Comparison of ENCODE assay signal across 1 cellular context in the genomic region with DNA sequence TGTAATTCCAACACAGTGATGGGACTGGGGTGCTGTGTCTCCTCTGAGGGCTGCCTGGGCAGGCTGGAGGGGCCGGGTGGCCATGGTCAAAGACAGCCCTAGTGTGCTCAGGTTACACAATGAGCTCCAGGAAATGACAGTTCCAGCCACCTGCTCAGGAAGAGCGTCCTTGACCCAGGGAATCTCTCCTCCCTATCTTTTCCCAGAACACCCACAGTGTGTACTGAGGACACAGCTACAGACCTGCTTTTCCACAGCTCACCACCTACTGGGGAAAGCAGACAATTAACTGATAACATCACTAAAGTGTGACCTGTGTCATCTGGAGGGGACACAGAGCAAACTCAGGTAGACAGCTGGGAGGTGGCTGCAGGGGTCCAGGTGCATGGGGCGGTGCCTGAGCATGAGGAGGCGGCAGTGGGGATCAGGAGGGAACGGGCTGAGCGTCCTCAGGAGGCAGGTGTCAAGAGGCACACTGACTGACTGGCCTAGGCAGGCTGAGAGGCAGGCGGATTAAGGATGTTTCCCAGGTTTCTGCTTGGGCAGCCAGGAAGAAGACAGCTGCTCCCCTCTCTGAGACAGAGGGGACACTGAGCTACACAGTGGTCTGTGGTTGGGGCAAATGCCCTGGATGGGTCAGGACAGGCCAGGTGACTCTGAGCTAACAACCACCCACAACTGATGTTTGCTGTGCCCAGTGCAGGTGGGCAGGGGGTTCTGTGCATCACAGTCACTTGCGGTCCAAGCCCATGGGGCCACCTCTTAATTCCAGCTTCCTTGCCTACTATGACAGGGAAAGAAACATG.
A peak's percentile ranks its signal among the peaks of the same experiment; 100 is the strongest.
TF ChIP-seq lines count a peak whose summit lies in the region.

No MANE protein-coding gene starts in this region.

TF ChIP-seq in HepG2, 621 proteins besides CTCF, POLR2A, EP300 and RAD21 (continued from another document and continues in another):
- TF ChIP-seq, protein P1, sequence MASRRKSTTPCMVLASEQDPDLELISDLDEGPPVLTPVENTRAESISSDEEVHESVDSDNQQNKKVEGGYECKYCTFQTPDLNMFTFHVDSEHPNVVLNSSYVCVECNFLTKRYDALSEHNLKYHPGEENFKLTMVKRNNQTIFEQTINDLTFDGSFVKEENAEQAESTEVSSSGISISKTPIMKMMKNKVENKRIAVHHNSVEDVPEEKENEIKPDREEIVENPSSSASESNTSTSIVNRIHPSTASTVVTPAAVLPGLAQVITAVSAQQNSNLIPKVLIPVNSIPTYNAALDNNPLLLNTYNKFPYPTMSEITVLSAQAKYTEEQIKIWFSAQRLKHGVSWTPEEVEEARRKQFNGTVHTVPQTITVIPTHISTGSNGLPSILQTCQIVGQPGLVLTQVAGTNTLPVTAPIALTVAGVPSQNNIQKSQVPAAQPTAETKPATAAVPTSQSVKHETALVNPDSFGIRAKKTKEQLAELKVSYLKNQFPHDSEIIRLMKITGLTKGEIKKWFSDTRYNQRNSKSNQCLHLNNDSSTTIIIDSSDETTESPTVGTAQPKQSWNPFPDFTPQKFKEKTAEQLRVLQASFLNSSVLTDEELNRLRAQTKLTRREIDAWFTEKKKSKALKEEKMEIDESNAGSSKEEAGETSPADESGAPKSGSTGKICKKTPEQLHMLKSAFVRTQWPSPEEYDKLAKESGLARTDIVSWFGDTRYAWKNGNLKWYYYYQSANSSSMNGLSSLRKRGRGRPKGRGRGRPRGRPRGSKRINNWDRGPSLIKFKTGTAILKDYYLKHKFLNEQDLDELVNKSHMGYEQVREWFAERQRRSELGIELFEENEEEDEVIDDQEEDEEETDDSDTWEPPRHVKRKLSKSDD (CRISPR knock-in tag; IDR thresholded peaks at IDR 0.05; ENCODE audit: low read depth): peak; percentile 61; the same call in 1 of the 2 replicates
- TF ChIP-seq, protein P2, sequence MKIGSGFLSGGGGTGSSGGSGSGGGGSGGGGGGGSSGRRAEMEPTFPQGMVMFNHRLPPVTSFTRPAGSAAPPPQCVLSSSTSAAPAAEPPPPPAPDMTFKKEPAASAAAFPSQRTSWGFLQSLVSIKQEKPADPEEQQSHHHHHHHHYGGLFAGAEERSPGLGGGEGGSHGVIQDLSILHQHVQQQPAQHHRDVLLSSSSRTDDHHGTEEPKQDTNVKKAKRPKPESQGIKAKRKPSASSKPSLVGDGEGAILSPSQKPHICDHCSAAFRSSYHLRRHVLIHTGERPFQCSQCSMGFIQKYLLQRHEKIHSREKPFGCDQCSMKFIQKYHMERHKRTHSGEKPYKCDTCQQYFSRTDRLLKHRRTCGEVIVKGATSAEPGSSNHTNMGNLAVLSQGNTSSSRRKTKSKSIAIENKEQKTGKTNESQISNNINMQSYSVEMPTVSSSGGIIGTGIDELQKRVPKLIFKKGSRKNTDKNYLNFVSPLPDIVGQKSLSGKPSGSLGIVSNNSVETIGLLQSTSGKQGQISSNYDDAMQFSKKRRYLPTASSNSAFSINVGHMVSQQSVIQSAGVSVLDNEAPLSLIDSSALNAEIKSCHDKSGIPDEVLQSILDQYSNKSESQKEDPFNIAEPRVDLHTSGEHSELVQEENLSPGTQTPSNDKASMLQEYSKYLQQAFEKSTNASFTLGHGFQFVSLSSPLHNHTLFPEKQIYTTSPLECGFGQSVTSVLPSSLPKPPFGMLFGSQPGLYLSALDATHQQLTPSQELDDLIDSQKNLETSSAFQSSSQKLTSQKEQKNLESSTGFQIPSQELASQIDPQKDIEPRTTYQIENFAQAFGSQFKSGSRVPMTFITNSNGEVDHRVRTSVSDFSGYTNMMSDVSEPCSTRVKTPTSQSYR (CRISPR knock-in tag; IDR thresholded peaks at IDR 0.05; ENCODE audit: borderline replicate concordance): peak; percentile 68; the same call in 1 of the 2 replicates
- TF ChIP-seq, protein P3, sequence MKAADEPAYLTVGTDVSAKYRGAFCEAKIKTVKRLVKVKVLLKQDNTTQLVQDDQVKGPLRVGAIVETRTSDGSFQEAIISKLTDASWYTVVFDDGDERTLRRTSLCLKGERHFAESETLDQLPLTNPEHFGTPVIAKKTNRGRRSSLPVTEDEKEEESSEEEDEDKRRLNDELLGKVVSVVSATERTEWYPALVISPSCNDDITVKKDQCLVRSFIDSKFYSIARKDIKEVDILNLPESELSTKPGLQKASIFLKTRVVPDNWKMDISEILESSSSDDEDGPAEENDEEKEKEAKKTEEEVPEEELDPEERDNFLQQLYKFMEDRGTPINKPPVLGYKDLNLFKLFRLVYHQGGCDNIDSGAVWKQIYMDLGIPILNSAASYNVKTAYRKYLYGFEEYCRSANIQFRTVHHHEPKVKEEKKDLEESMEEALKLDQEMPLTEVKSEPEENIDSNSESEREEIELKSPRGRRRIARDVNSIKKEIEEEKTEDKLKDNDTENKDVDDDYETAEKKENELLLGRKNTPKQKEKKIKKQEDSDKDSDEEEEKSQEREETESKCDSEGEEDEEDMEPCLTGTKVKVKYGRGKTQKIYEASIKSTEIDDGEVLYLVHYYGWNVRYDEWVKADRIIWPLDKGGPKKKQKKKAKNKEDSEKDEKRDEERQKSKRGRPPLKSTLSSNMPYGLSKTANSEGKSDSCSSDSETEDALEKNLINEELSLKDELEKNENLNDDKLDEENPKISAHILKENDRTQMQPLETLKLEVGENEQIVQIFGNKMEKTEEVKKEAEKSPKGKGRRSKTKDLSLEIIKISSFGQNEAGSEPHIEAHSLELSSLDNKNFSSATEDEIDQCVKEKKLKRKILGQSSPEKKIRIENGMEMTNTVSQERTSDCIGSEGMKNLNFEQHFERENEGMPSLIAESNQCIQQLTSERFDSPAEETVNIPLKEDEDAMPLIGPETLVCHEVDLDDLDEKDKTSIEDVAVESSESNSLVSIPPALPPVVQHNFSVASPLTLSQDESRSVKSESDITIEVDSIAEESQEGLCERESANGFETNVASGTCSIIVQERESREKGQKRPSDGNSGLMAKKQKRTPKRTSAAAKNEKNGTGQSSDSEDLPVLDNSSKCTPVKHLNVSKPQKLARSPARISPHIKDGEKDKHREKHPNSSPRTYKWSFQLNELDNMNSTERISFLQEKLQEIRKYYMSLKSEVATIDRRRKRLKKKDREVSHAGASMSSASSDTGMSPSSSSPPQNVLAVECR (CRISPR knock-in tag; IDR thresholded peaks at IDR 0.05; ENCODE audit: borderline replicate concordance): peak; percentile 91
- TF ChIP-seq PAX8 (CRISPR knock-in tag; IDR thresholded peaks at IDR 0.05; ENCODE audit: borderline replicate concordance) (no peak), ZNF143 (CRISPR knock-in tag; IDR thresholded peaks at IDR 0.05) (peak; percentile 82), PHF21A (CRISPR knock-in tag; IDR thresholded peaks at IDR 0.05) (peak; percentile 98), EEA1 (CRISPR knock-in tag; IDR thresholded peaks at IDR 0.05; ENCODE audit: borderline replicate concordance) (no peak), ZNF124 (CRISPR knock-in tag; IDR thresholded peaks at IDR 0.05) (0 out of 2 replicates have a peak, but pooled peaks have one; percentile 24), MAFF (IDR thresholded peaks at IDR 0.05; ENCODE audit: low read depth, low read length) (no peak), TCF7 (IDR thresholded peaks at IDR 0.05; ENCODE audit: low read depth) (peak; percentile 72), ZNF616 (CRISPR knock-in tag; IDR thresholded peaks at IDR 0.05; ENCODE audit: low read depth) (no peak), ZNF496 (CRISPR knock-in tag; IDR thresholded peaks at IDR 0.05; ENCODE audit: insufficient replicate concordance) (no peak), SP5 (CRISPR knock-in tag; IDR thresholded peaks at IDR 0.05; ENCODE audit: borderline replicate concordance, low read depth) (peak; percentile 97), MYNN (CRISPR knock-in tag; IDR thresholded peaks at IDR 0.05; ENCODE audit: low read depth) (no peak), MXI1 (IDR thresholded peaks at IDR 0.05; ENCODE audit: borderline replicate concordance, low read depth, low read length) (peak; percentile 84; the same call in 2 of the 3 replicates), GATAD2A (CRISPR knock-in tag; IDR thresholded peaks at IDR 0.05) (peak; percentile 97), SMC3 (IDR thresholded peaks at IDR 0.05; ENCODE audit: low read length) (peak; percentile 46; the same call in 1 of the 2 replicates), MYC (CRISPR knock-in tag; IDR thresholded peaks at IDR 0.05; ENCODE audit: borderline replicate concordance) (peak; percentile 81), KAT8 (CRISPR knock-in tag; IDR thresholded peaks at IDR 0.05) (peak; percentile 93), ZNF660 (CRISPR knock-in tag; IDR thresholded peaks at IDR 0.05; ENCODE audit: borderline replicate concordance, low read depth) (no peak), TBL1XR1 (IDR thresholded peaks at IDR 0.05; ENCODE audit: borderline replicate concordance, low read length, partially characterized antibody) (peak; percentile 66), ZNF558 (CRISPR knock-in tag; IDR thresholded peaks at IDR 0.05; ENCODE audit: borderline replicate concordance) (no peak), ZNF441 (CRISPR knock-in tag; IDR thresholded peaks at IDR 0.05; ENCODE audit: borderline replicate concordance) (no peak; the same call in 1 of the 2 replicates), FOXK2 (IDR thresholded peaks at IDR 0.05) (peak; percentile 79), NFRKB (IDR thresholded peaks at IDR 0.05) (no peak)
- TF ChIP-seq, protein P4, sequence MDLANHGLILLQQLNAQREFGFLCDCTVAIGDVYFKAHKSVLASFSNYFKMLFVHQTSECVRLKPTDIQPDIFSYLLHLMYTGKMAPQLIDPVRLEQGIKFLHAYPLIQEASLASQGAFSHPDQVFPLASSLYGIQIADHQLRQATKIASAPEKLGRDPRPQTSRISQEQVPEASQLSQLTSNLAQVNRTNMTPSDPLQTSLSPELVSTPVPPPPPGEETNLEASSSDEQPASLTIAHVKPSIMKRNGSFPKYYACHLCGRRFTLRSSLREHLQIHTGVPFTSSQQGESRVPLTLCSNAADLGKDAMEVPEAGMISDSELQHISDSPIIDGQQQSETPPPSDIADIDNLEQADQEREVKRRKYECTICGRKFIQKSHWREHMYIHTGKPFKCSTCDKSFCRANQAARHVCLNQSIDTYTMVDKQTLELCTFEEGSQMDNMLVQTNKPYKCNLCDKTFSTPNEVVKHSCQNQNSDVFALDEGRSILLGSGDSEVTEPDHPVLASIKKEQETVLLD (CRISPR knock-in tag; IDR thresholded peaks at IDR 0.05; ENCODE audit: low read depth): peak; percentile 39; the same call in 1 of the 2 replicates
- TF ChIP-seq, protein P5, sequence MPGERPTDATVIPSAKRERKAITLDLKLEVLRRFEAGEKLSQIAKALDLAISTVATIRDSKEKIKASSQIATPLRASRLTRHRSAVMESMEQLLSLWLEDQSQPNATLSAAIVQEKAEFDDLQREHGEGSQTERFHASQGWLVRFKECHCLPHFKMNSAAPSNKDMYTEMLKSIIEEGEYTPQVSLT (CRISPR knock-in tag; IDR thresholded peaks at IDR 0.05; ENCODE audit: borderline replicate concordance, low read depth): no peak
- TF ChIP-seq, protein P6, sequence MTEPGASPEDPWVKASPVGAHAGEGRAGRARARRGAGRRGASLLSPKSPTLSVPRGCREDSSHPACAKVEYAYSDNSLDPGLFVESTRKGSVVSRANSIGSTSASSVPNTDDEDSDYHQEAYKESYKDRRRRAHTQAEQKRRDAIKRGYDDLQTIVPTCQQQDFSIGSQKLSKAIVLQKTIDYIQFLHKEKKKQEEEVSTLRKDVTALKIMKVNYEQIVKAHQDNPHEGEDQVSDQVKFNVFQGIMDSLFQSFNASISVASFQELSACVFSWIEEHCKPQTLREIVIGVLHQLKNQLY (CRISPR knock-in tag; IDR thresholded peaks at IDR 0.05): peak; percentile 83
- TF ChIP-seq, protein P7, sequence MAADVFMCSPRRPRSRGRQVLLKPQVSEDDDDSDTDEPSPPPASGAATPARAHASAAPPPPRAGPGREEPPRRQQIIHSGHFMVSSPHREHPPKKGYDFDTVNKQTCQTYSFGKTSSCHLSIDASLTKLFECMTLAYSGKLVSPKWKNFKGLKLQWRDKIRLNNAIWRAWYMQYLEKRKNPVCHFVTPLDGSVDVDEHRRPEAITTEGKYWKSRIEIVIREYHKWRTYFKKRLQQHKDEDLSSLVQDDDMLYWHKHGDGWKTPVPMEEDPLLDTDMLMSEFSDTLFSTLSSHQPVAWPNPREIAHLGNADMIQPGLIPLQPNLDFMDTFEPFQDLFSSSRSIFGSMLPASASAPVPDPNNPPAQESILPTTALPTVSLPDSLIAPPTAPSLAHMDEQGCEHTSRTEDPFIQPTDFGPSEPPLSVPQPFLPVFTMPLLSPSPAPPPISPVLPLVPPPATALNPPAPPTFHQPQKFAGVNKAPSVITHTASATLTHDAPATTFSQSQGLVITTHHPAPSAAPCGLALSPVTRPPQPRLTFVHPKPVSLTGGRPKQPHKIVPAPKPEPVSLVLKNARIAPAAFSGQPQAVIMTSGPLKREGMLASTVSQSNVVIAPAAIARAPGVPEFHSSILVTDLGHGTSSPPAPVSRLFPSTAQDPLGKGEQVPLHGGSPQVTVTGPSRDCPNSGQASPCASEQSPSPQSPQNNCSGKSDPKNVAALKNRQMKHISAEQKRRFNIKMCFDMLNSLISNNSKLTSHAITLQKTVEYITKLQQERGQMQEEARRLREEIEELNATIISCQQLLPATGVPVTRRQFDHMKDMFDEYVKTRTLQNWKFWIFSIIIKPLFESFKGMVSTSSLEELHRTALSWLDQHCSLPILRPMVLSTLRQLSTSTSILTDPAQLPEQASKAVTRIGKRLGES (CRISPR knock-in tag; IDR thresholded peaks at IDR 0.05; ENCODE audit: borderline replicate concordance): no peak
- TF ChIP-seq, protein P8, sequence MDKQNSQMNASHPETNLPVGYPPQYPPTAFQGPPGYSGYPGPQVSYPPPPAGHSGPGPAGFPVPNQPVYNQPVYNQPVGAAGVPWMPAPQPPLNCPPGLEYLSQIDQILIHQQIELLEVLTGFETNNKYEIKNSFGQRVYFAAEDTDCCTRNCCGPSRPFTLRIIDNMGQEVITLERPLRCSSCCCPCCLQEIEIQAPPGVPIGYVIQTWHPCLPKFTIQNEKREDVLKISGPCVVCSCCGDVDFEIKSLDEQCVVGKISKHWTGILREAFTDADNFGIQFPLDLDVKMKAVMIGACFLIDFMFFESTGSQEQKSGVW (CRISPR knock-in tag; IDR thresholded peaks at IDR 0.05; ENCODE audit: borderline replicate concordance): no peak
- TF ChIP-seq, protein P9, sequence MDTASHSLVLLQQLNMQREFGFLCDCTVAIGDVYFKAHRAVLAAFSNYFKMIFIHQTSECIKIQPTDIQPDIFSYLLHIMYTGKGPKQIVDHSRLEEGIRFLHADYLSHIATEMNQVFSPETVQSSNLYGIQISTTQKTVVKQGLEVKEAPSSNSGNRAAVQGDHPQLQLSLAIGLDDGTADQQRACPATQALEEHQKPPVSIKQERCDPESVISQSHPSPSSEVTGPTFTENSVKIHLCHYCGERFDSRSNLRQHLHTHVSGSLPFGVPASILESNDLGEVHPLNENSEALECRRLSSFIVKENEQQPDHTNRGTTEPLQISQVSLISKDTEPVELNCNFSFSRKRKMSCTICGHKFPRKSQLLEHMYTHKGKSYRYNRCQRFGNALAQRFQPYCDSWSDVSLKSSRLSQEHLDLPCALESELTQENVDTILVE (CRISPR knock-in tag; IDR thresholded peaks at IDR 0.05): peak; percentile 82
- TF ChIP-seq, protein P10, sequence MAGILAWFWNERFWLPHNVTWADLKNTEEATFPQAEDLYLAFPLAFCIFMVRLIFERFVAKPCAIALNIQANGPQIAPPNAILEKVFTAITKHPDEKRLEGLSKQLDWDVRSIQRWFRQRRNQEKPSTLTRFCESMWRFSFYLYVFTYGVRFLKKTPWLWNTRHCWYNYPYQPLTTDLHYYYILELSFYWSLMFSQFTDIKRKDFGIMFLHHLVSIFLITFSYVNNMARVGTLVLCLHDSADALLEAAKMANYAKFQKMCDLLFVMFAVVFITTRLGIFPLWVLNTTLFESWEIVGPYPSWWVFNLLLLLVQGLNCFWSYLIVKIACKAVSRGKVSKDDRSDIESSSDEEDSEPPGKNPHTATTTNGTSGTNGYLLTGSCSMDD (CRISPR knock-in tag; IDR thresholded peaks at IDR 0.05): no peak
